Comparison of ENCODE assay signal across 16 cellular contexts in genomic region chr2:61125798-61126197, GRCh38. TPM values are rescaled to one million over a fixed set of nuclear protein-coding genes. Genes with fewer than 3 reads are reported as not detected.
A peak's percentile ranks its signal among the peaks of the same experiment; 100 is the strongest.
DNase-seq lines count a peak whose midpoint lies in the region; ATAC-seq, FAIRE-seq and TF ChIP-seq lines count a peak whose summit lies in the region.
"Had no signal": no experiment of that assay in that cellular context is flagged by ENCODE, and none has a peak within 500 bp of the region (broad histone marks: within the 10 kb centered on the region; RNA-seq: fewer than 3 reads in every experiment).

No MANE protein-coding gene starts in this region.

- H2AFZ ChIP-seq in mesenchymal stem cell (ENCODE audit: low read depth, low read length), result no peak overlapping the region

- H4K8ac ChIP-seq in mesendoderm (ENCODE audit: low read depth, low read length), result no peak overlapping the region
- no peak overlapping the region for H4K8ac ChIP-seq in mesenchymal stem cell (ENCODE audit: low read length)

- H3K36me3 ChIP-seq in mesendoderm (ENCODE audit: control insufficient read depth, insufficient read depth, low read length), result no peaks in the 10 kb centered on the region
- peaks cover 0 to 23% of the 10 kb centered on the region in 2 experiments for H3K36me3 ChIP-seq in mesenchymal stem cell (ENCODE audit: control insufficient read depth in 1 of 2, insufficient read depth in 2 of 2, low read depth in 1 of 2, low read length in 2 of 2)
- H3K36me3 ChIP-seq: HAP-1 had no signal

- no peak overlapping the region for H3K56ac ChIP-seq in mesendoderm (ENCODE audit: low read length)

- H3K4me3 ChIP-seq in AG04450 (ENCODE audit: low read depth, low read length), result no peak overlapping the region
- no peak overlapping the region for H3K4me3 ChIP-seq in mesendoderm (ENCODE audit: low read length)
- no peak overlapping the region for H3K4me3 ChIP-seq in mesenchymal stem cell (ENCODE audit: insufficient read depth in 1 of 2, low read depth in 1 of 2, low read length in 2 of 2)
- H3K4me3 ChIP-seq: BLaER1 treated with 17β-estradiol and CSF1 and Interleukin-3, amounts not matched to agents 10 nM and 100 nM; HAP-1 had no signal

- no peak overlapping the region for H4K5ac ChIP-seq in mesendoderm (ENCODE audit: low read length)

- H3K27me3 ChIP-seq in AG04450 (ENCODE audit: control insufficient read depth, insufficient read depth, low read length) (no peaks in the 10 kb centered on the region), mesendoderm (ENCODE audit: insufficient read depth, low read length, poor library complexity) (no peaks in the 10 kb centered on the region), foreskin keratinocyte (no peaks in the 10 kb centered on the region), mesenchymal stem cell (ENCODE audit: control insufficient read depth in 1 of 2, insufficient read depth in 1 of 2, low read length in 2 of 2) (no peaks in the 10 kb centered on the region)
- H3K27me3 ChIP-seq: BLaER1 treated with 17β-estradiol and CSF1 and Interleukin-3, amounts not matched to agents 10 nM and 100 nM had no signal

- H2BK5ac ChIP-seq in mesendoderm (ENCODE audit: low read length) (no peak overlapping the region), mesenchymal stem cell (ENCODE audit: low read depth, low read length, poor library complexity, severe bottlenecking) (no peak overlapping the region)

- H3K4me1 ChIP-seq in mesendoderm (ENCODE audit: control insufficient read depth, low read depth, low read length) (no peaks in the 10 kb centered on the region), foreskin keratinocyte (no peaks in the 10 kb centered on the region), mesenchymal stem cell (ENCODE audit: control insufficient read depth, insufficient read depth, low read depth, low read length) (no peaks in the 10 kb centered on the region)
- H3K4me1 ChIP-seq: BLaER1 treated with 17β-estradiol and CSF1 and Interleukin-3, amounts not matched to agents 10 nM and 100 nM had no signal

- POLR2A ChIA-PET in AG04450 (lab: Yijun Ruan, JAX), result no interaction called here

- WGBS in mesendoderm (ENCODE audit: extremely low coverage, insufficient coverage, low lambda C conversion rate), result no CpG with 5 or more reads among the region's 3 CpGs
- WGBS in mesenchymal stem cell, result 96% methylated on average over 3 of the region's 3 CpGs

- H3K18ac ChIP-seq in mesendoderm (ENCODE audit: low read length) (no peak overlapping the region), mesenchymal stem cell (ENCODE audit: low read depth in 1 of 2, low read length in 2 of 2) (no peak overlapping the region)

- H3K4me2 ChIP-seq in mesendoderm (ENCODE audit: low read length) (no peak overlapping the region), mesenchymal stem cell (ENCODE audit: low read length, poor library complexity, severe bottlenecking) (no peak overlapping the region)
- H3K4me2 ChIP-seq: BLaER1 treated with 17β-estradiol and CSF1 and Interleukin-3, amounts not matched to agents 10 nM and 100 nM had no signal

- H3K27ac ChIP-seq in AG04450 (ENCODE audit: low read depth, low read length), result peak overlapping the region; percentile 11
- H3K27ac ChIP-seq in mesendoderm (ENCODE audit: low read depth, low read length), result no peak overlapping the region
- no peak overlapping the region for H3K27ac ChIP-seq in foreskin keratinocyte
- H3K27ac ChIP-seq in mesenchymal stem cell (ENCODE audit: low read length, poor library complexity, severe bottlenecking), result no peak overlapping the region
- H3K27ac ChIP-seq: BLaER1 treated with 17β-estradiol and CSF1 and Interleukin-3, amounts not matched to agents 10 nM and 100 nM had no signal

- H3K4ac ChIP-seq in mesendoderm (ENCODE audit: low read depth, low read length) (no peak overlapping the region), mesenchymal stem cell (ENCODE audit: low read depth in 1 of 2, low read length in 2 of 2) (no peak overlapping the region)

- H2AK5ac ChIP-seq in mesendoderm (ENCODE audit: low read length), result no peak overlapping the region
- H2AK5ac ChIP-seq in mesenchymal stem cell (ENCODE audit: low read length, severe bottlenecking), result no peak overlapping the region

- no peak for TF ChIP-seq CTCF in AG04450 (IDR thresholded peaks at IDR 0.05; ENCODE audit: low read depth, low read length)
- no peak for TF ChIP-seq CTCF in foreskin keratinocyte (conservative IDR thresholded peaks at IDR 0.05)

- H2BK12ac ChIP-seq in mesenchymal stem cell (ENCODE audit: low read length in 2 of 2), result no peak overlapping the region

- H4K91ac ChIP-seq in mesenchymal stem cell (ENCODE audit: low read length), result no peak overlapping the region

- H3K79me2 ChIP-seq in mesendoderm (ENCODE audit: control insufficient read depth, insufficient read depth, low read length), result no peaks in the 10 kb centered on the region

- H2BK15ac ChIP-seq in mesendoderm (replicated peaks; ENCODE audit: low read depth) (no peak overlapping the region), mesenchymal stem cell (ENCODE audit: low read depth, poor library complexity, severe bottlenecking) (no peak overlapping the region)

- ATAC-seq in GM21528 (IDR thresholded peaks at IDR 0.05; ENCODE audit: low FRiP score, unreplicated experiment) (no peak), foreskin keratinocyte (no peak)
- ATAC-seq: CD8-positive, alpha-beta T cell; HepG2 had no signal

- no peak for TF ChIP-seq POLR2A in GM12891 (IDR thresholded peaks at IDR 0.05; ENCODE audit: low read depth, low read length)

- H3K14ac ChIP-seq in mesenchymal stem cell (ENCODE audit: low read length in 2 of 2), result no peak overlapping the region

- CTCF ChIA-PET in AG04450 (lab: Charles Lee), result no interaction called here

- H2BK120ac ChIP-seq in mesendoderm (ENCODE audit: low read depth, low read length), result no peak overlapping the region
- no peak overlapping the region for H2BK120ac ChIP-seq in mesenchymal stem cell (ENCODE audit: low read depth, low read length)

- H3K9ac ChIP-seq in mesendoderm (ENCODE audit: low read length) (no peak overlapping the region), mesenchymal stem cell (ENCODE audit: low read length) (no peak overlapping the region)
- H3K9ac ChIP-seq: BLaER1 treated with 17β-estradiol and CSF1 and Interleukin-3, amounts not matched to agents 10 nM and 100 nM had no signal

- H3K79me1 ChIP-seq in mesendoderm (ENCODE audit: low read length) (no peaks in the 10 kb centered on the region), mesenchymal stem cell (replicated peaks; ENCODE audit: low read length, poor library complexity, severe bottlenecking) (no peaks in the 10 kb centered on the region)

- no peaks in the 10 kb centered on the region; the same call in 1 of the 2 replicates for H3K9me3 ChIP-seq in AG04450 (ENCODE audit: control insufficient read depth, insufficient read depth, low read length)
- peaks cover 11% of the 10 kb centered on the region for H3K9me3 ChIP-seq in mesenchymal stem cell (ENCODE audit: control insufficient read depth, low read length)
- H3K9me3 ChIP-seq: HAP-1 had no signal

- H3K23ac ChIP-seq in mesendoderm (ENCODE audit: low read length) (no peak overlapping the region), mesenchymal stem cell (ENCODE audit: low read length in 2 of 2) (no peak overlapping the region)

- FAIRE-seq in GM12891 (lab: Jason Lieb, UNC), result peak; percentile 70
- FAIRE-seq: G401.6, GM12892, HepG2 had no signal

- DNase-seq in AG04450 (ENCODE audit: low read depth, low spot score), result no peak
- DNase-seq in GM12891 (ENCODE audit: insufficient read length, low spot score), result no peak
- peak; percentile 33 for DNase-seq in iPS-NIHi11 (ENCODE audit: low spot score)
- peak; percentile 6 for DNase-seq in mesendoderm
- DNase-seq in activated CD4-positive, alpha-beta T cell treated with anti-CD3 and anti-CD28 coated beads, Interleukin-2, amount 50 U/mL, for 4 hours, result no peak
- no peak for DNase-seq in foreskin keratinocyte
- no peak for DNase-seq in mesenchymal stem cell
- DNase-seq: 8988T; Calu3; CD8-positive, alpha-beta T cell had no signal

TF ChIP-seq in GM12891, 5 proteins besides CTCF, POLR2A, EP300 and RAD21:
- TF ChIP-seq POU2F2 (IDR thresholded peaks at IDR 0.05; ENCODE audit: low read depth, low read length) (no peak), POLR2AphosphoS5 (IDR thresholded peaks at IDR 0.05; ENCODE audit: low read depth, low read length) (no peak), PAX5 (IDR thresholded peaks at IDR 0.05; ENCODE audit: insufficient read depth, low read length, severe bottlenecking) (no peak), TAF1 (IDR thresholded peaks at IDR 0.05; ENCODE audit: low read depth, low read length) (no peak), SPI1 (IDR thresholded peaks at IDR 0.05; ENCODE audit: low read depth, low read length) (no peak)

RNA-seq across cellular contexts. Expression of gene C2orf74, which starts 36.2 kb away (rescaled TPM):
- polyA plus RNA-seq in AG04450 (2011; rRNA removed), result 15.3 and 21.7 TPM in 2 replicates
- polyA minus RNA-seq in AG04450 (2011; rRNA and poly(A)+ RNA removed), result 4.6 and 4.9 TPM in 2 replicates
- polyA plus RNA-seq in GM12891 (2012; ENCODE audit: low read depth, missing spikeins), result 22.0 TPM
- 14.5 TPM for polyA plus RNA-seq in mesendoderm (2013, experiment 1 of 2)
- 14.4 TPM for polyA plus RNA-seq in mesendoderm (2013, experiment 2 of 2)
- total RNA-seq in foreskin keratinocyte, result 21.5 and 22.6 TPM in 2 replicates
- polyA plus RNA-seq in foreskin keratinocyte, result 25.6 and 26.8 TPM in 2 replicates
- polyA plus RNA-seq in mesenchymal stem cell (2013, experiment 1 of 2), result 20.1 TPM
- 19.7 TPM for polyA plus RNA-seq in mesenchymal stem cell (2013, experiment 2 of 2)

Comparison
In these comparisons a context has a peak if more than half of its experiments do, and no peak if none do; other contexts are left out.
1. DNase-seq: peak in iPS-NIHi11 (single experiment) and mesendoderm (single experiment); none in AG04450 (single experiment), GM12891 (single experiment), activated CD4-positive, alpha-beta T cell treated with anti-CD3 and anti-CD28 coated beads, Interleukin-2, amount 50 U/mL, for 4 hours (0 of 2), foreskin keratinocyte (0 of 2) and mesenchymal stem cell (single experiment).